ENCODE assay signal across 22 cellular contexts in the genomic region with DNA sequence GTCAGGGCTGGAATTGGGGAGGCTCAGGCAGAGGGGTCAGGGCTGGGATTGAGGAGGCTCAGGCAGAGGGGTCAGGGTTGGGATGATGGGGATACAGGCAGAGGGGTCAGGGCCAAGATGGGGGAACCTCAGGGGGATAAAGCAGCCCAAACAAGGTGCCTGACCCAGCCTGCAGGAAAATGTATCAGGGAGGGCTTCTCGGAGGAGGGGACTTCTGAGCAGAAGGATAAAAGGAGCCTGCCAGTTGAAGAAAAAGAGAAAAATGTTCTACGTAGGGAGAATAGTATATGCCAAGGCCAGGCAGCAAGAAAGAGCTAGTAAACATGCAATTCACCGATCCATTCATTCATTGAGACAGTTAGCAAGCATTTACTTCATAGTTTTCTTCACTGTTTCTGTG.
DNase-seq lines count a peak whose midpoint lies in the region; ATAC-seq and TF ChIP-seq lines count a peak whose summit lies in the region.
"Had no signal": no experiment of that assay in that cellular context is flagged by ENCODE, and none has a peak within 500 bp of the region (broad histone marks: within the 10 kb centered on the region; RNA-seq: fewer than 3 reads in every experiment).

No MANE protein-coding gene starts in this region.

- H4K91ac ChIP-seq in neuronal stem cell (ENCODE audit: low read depth, low read length, poor library complexity) = no peak overlapping the region

- no peak overlapping the region for H2BK12ac ChIP-seq in neuronal stem cell (ENCODE audit: low read length)

- peaks cover 22% of the 10 kb centered on the region for H3K9me3 Mint-ChIP-seq in activated CD4-positive, alpha-beta memory T cell treated with anti-CD3 and anti-CD28 coated beads for 36 hours
- H3K9me3 Mint-ChIP-seq in activated CD4-positive, alpha-beta memory T cell treated with anti-CD3 and anti-CD28 coated beads, Interleukin-2, amount 10 ng/mL, durations not matched to agents 7 days and 5 days = peaks cover 25% of the 10 kb centered on the region

- H3K9me3 ChIP-seq in lower lobe of right lung = peaks cover 10% of the 10 kb centered on the region
- H3K9me3 ChIP-seq in neuronal stem cell (replicated peaks in 1 of 2; ENCODE audit: control insufficient read depth in 2 of 2, insufficient read depth in 1 of 2, low read depth in 1 of 2, low read length in 2 of 2) = peaks cover 4 to 18% of the 10 kb centered on the region in 2 donors
- H3K9me3 ChIP-seq: BE2C had no signal

- ATAC-seq in lower lobe of right lung = no peak
- no peak for ATAC-seq in GM18867 (IDR thresholded peaks at IDR 0.05; ENCODE audit: unreplicated experiment)
- ATAC-seq in HG03439 (IDR thresholded peaks at IDR 0.05; ENCODE audit: unreplicated experiment) = no peak
- ATAC-seq: GM12878, GM23338 had no signal

- no peak overlapping the region for H2BK5ac ChIP-seq in neuronal stem cell (ENCODE audit: low read length)

- H3K27me3 Mint-ChIP-seq in activated CD4-positive, alpha-beta memory T cell treated with anti-CD3 and anti-CD28 coated beads for 36 hours = no peaks in the 10 kb centered on the region
- peaks cover 5% of the 10 kb centered on the region for H3K27me3 Mint-ChIP-seq in activated CD4-positive, alpha-beta memory T cell treated with anti-CD3 and anti-CD28 coated beads, Interleukin-2, amount 10 ng/mL, durations not matched to agents 7 days and 5 days
- H3K27me3 Mint-ChIP-seq: CD4-positive, CD25-positive, alpha-beta regulatory T cell had no signal

- peak overlapping the region; percentile 5 for H3K27ac Mint-ChIP-seq in activated CD4-positive, alpha-beta memory T cell treated with anti-CD3 and anti-CD28 coated beads for 36 hours
- no peak overlapping the region for H3K27ac Mint-ChIP-seq in activated CD4-positive, alpha-beta memory T cell treated with anti-CD3 and anti-CD28 coated beads, Interleukin-2, amount 10 ng/mL, durations not matched to agents 7 days and 5 days
- H3K27ac Mint-ChIP-seq: GM23338 had no signal

- no peak overlapping the region for H3K27ac ChIP-seq in lower lobe of right lung
- H3K27ac ChIP-seq in neuronal stem cell (replicated peaks; ENCODE audit: low read length) = no peak overlapping the region
- H3K27ac ChIP-seq: HL-60 had no signal

- POLR2A ChIA-PET in activated CD4-positive, alpha-beta memory T cell treated with anti-CD3 and anti-CD28 coated beads for 36 hours (lab: Charles Lee) = no interaction called here
- POLR2A ChIA-PET in activated CD4-positive, alpha-beta memory T cell treated with anti-CD3 and anti-CD28 coated beads, Interleukin-2, amount 10 ng/mL, durations not matched to agents 7 days and 5 days (lab: Charles Lee) = interaction anchor here (1.0 to 1.5 kb wide), 2 partner anchors 86 to 216 kb away, joined by 3 to 5 read pairs; a partner anchor contains a TSS

- H3K4me2 ChIP-seq in neuronal stem cell (ENCODE audit: insufficient read depth, low read length, poor library complexity, severe bottlenecking) = no peak overlapping the region
- H3K4me2 ChIP-seq: GM23338 had no signal

- H3K36me3 ChIP-seq in lower lobe of right lung = no peaks in the 10 kb centered on the region
- peaks cover 0 to 2% of the 10 kb centered on the region in 2 donors for H3K36me3 ChIP-seq in neuronal stem cell (replicated peaks in 1 of 2; ENCODE audit: control insufficient read depth in 2 of 2, insufficient read depth in 2 of 2, low read length in 2 of 2)
- H3K36me3 ChIP-seq: BE2C had no signal

- no peak overlapping the region for H3K23ac ChIP-seq in neuronal stem cell (ENCODE audit: low read depth, low read length, poor library complexity)

- no peak overlapping the region for H2AFZ ChIP-seq in neuronal stem cell (ENCODE audit: low read length)
- H2AFZ ChIP-seq: GM23338 had no signal

- H3K27me3 ChIP-seq in lower lobe of right lung (ENCODE audit: low read depth) = no peaks in the 10 kb centered on the region
- H3K27me3 ChIP-seq in neuronal stem cell (ENCODE audit: control insufficient read depth in 3 of 3, insufficient read depth in 3 of 3, low read depth in 1 of 3, low read length in 3 of 3) = no peaks in the 10 kb centered on the region
- H3K27me3 ChIP-seq: BE2C had no signal

- intact Hi-C loops in activated CD4-positive, alpha-beta memory T cell treated with anti-CD3 and anti-CD28 coated beads for 36 hours (cut with micrococcal nuclease) = no loop called here
- intact Hi-C loops in lower lobe of right lung (cut with DNase I) = no loop called here

- CTCF ChIA-PET in activated CD4-positive, alpha-beta memory T cell treated with anti-CD3 and anti-CD28 coated beads for 36 hours (lab: Charles Lee) = interaction anchor here (1.1 to 1.8 kb wide), 4 partner anchors 12 to 398 kb away, joined by 3 to 7 read pairs (median 4); a partner anchor contains a TSS
- CTCF ChIA-PET in activated CD4-positive, alpha-beta memory T cell treated with anti-CD3 and anti-CD28 coated beads, Interleukin-2, amount 10 ng/mL, durations not matched to agents 7 days and 5 days (lab: Charles Lee) = interaction anchor here (1.1 kb wide), 1 partner anchor 17 kb away, joined by 5 read pairs; no protein-coding TSS in a partner anchor

- H3K4me1 ChIP-seq in lower lobe of right lung (no peaks in the 10 kb centered on the region), neuronal stem cell (ENCODE audit: control insufficient read depth in 2 of 2, insufficient read depth in 1 of 2, low read depth in 1 of 2, low read length in 2 of 2) (no peaks in the 10 kb centered on the region)
- H3K4me1 ChIP-seq: BE2C had no signal

- no peak overlapping the region for H2BK120ac ChIP-seq in neuronal stem cell (ENCODE audit: low read depth, low read length)

- no CpG with 5 or more reads among the region's 3 CpGs for WGBS in neuronal stem cell (ENCODE audit: extremely low coverage in 2 of 2, insufficient read length in 2 of 2, insufficient replicate concordance in 1 of 2), 2 donors

- no peak for TF ChIP-seq CTCF in lower lobe of right lung (IDR thresholded peaks at IDR 0.05)

- no peak overlapping the region for H3K18ac ChIP-seq in neuronal stem cell (ENCODE audit: low read length)

- H3K9ac ChIP-seq in neuronal stem cell (ENCODE audit: low read depth, low read length, poor library complexity) = no peak overlapping the region

- no peak overlapping the region for H2AK5ac ChIP-seq in neuronal stem cell (ENCODE audit: low read depth, low read length)

- H3K4me3 ChIP-seq in lower lobe of right lung (no peak overlapping the region), neuronal stem cell (ENCODE audit: low read length in 2 of 2) (no peak overlapping the region)
- H3K4me3 ChIP-seq: GM12878, GM23338 had no signal

- peak overlapping the region; percentile 84 for H4K8ac ChIP-seq in neuronal stem cell (ENCODE audit: low read depth, low read length)

- H3K36me3 Mint-ChIP-seq in activated CD4-positive, alpha-beta memory T cell treated with anti-CD3 and anti-CD28 coated beads for 36 hours = peaks cover 18% of the 10 kb centered on the region
- peaks cover 27% of the 10 kb centered on the region for H3K36me3 Mint-ChIP-seq in activated CD4-positive, alpha-beta memory T cell treated with anti-CD3 and anti-CD28 coated beads, Interleukin-2, amount 10 ng/mL, durations not matched to agents 7 days and 5 days (ENCODE audit: low read depth)
- H3K36me3 Mint-ChIP-seq: CD8-positive, alpha-beta memory T cell had no signal

- H2BK15ac ChIP-seq in neuronal stem cell (ENCODE audit: low read length) = no peak overlapping the region

- H3K4me1 Mint-ChIP-seq in activated CD4-positive, alpha-beta memory T cell treated with anti-CD3 and anti-CD28 coated beads for 36 hours (ENCODE audit: low read depth) = peaks cover 17% of the 10 kb centered on the region
- peaks cover 15% of the 10 kb centered on the region for H3K4me1 Mint-ChIP-seq in activated CD4-positive, alpha-beta memory T cell treated with anti-CD3 and anti-CD28 coated beads, Interleukin-2, amount 10 ng/mL, durations not matched to agents 7 days and 5 days
- H3K4me1 Mint-ChIP-seq: GM23338 had no signal

- no peaks in the 10 kb centered on the region for H3K79me1 ChIP-seq in neuronal stem cell (ENCODE audit: low read depth, low read length)

- no peak overlapping the region for H3K14ac ChIP-seq in neuronal stem cell (ENCODE audit: low read length)

- no peak overlapping the region for H3K4ac ChIP-seq in neuronal stem cell (ENCODE audit: low read length)

- no peak overlapping the region for H3K4me3 Mint-ChIP-seq in activated CD4-positive, alpha-beta memory T cell treated with anti-CD3 and anti-CD28 coated beads for 36 hours
- H3K4me3 Mint-ChIP-seq in activated CD4-positive, alpha-beta memory T cell treated with anti-CD3 and anti-CD28 coated beads, Interleukin-2, amount 10 ng/mL, durations not matched to agents 7 days and 5 days = no peak overlapping the region
- H3K4me3 Mint-ChIP-seq: CD8-positive, alpha-beta memory T cell; GM23338 had no signal

- no peak for DNase-seq in activated CD4-positive, alpha-beta memory T cell treated with anti-CD3 and anti-CD28 coated beads for 36 hours
- no peak for DNase-seq in activated CD4-positive, alpha-beta memory T cell treated with anti-CD3 and anti-CD28 coated beads, Interleukin-2, amount 10 ng/mL, durations not matched to agents 7 days and 5 days
- DNase-seq in lower lobe of right lung (peak; percentile 4), neuronal stem cell (ENCODE audit: low spot score) (no peak), cerebellar cortex (ENCODE audit: low spot score) (no peak)
- DNase-seq: ACHN; BE2C; C1 segment of cervical spinal cord; CD4-positive, CD25-positive, alpha-beta regulatory T cell; CD8-positive, alpha-beta memory T cell; COR-L47; DMS 273 treated with DMSO at 0.1 percent for 48 hours; DMS53; DND-41; EL; HCEC 1CT; IMR-90 had no signal
